In the genomic region with DNA sequence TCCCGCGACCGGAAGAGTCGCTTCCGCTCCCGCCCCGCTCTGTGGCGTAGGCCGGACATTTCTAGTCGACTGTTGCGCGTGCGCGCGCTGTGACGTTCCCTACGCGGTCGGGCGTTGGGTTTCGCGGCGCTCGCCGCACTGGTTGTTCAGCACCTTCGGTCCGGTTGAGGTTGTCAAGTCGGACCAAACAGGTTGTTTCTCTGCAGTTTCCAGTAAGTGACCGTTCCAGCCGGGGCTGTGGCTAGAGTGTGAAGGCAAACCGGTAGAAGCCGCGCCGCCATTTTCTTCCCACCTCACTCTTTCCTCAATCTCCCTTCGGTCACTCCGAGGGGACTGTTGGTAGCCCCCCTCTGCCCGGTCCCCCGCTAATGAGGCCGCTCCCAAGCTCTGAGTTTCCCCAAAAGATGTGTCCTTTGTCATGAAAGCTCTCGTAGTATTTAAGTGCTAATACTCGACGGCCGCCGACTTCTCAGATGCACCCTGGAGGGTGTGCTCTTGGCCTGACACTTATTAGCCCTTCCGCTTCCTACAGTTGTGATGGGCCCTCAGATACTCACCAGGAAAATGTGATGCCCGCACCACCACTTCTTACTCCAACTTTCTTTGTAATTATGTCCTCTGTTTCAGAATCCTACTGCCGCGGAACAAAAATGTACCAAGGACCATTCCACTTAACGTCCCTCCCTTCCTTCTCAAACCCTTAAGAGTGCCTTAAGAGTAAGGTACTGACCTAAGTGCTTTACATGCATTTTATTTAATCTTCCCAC, we compare ENCODE assay signal across 8 cellular contexts. TPM values are rescaled to one million over a fixed set of nuclear protein-coding genes. Genes with fewer than 3 reads are reported as not detected.
A peak's percentile ranks its signal among the peaks of the same experiment; 100 is the strongest.
DNase-seq lines count a peak whose midpoint lies in the region; ATAC-seq, FAIRE-seq and TF ChIP-seq lines count a peak whose summit lies in the region.

No MANE protein-coding gene starts in this region.

- TF ChIP-seq CTCF in epithelial cell of proximal tubule (conservative IDR thresholded peaks at IDR 0.05; ENCODE audit: low read depth, low read length) (no peak), mucosa of descending colon (IDR thresholded peaks at IDR 0.05) (no peak)

- peaks cover 6% of the 10 kb centered on the region for H3K4me1 ChIP-seq in mucosa of descending colon (ENCODE audit: low read depth)

- H3K36me3 ChIP-seq in mucosa of descending colon (ENCODE audit: low read depth), result no peaks in the 10 kb centered on the region

- H3K4me3 ChIP-seq in epithelial cell of proximal tubule (ENCODE audit: low read depth, low read length), result peak overlapping the region; percentile 65
- H3K4me3 ChIP-seq in mucosa of descending colon, result peak overlapping the region; percentile 14

- ATAC-seq in GM21390 (IDR thresholded peaks at IDR 0.05; ENCODE audit: unreplicated experiment), result peak; percentile 96
- peak; percentile 100 for ATAC-seq in mucosa of descending colon

- DNase-seq in D341Med (ENCODE audit: low spot score) (peak; percentile 95), HTR-8/SVneo (ENCODE audit: insufficient read length, low spot score) (peak; percentile 95), OCI-M1 (lab: John Stamatoyannopoulos, UW) (peak; percentile 98), activated T-cell treated with anti-CD3 and anti-CD28 coated beads for 48 hours (ENCODE audit: low read depth) (peak; percentile 80), epithelial cell of proximal tubule (ENCODE audit: low read depth) (peak; percentile 62), mucosa of descending colon (peak; percentile 95 to 97 (median 96))
- peak; percentile 77 to 78 for DNase-seq in stimulated activated CD8-positive, alpha-beta memory T cell treated with anti-CD3 and anti-CD28 coated beads, Interleukin-2, amount 100 ng/mL, for 48 hours (ENCODE audit: low read depth in 2 of 2)

- intact Hi-C loops in mucosa of descending colon (cut with DNase I, micrococcal nuclease), result no loop called here

- no peaks in the 10 kb centered on the region for H3K9me3 ChIP-seq in mucosa of descending colon

- FAIRE-seq in HTR-8/SVneo (lab: Jason Lieb, UNC), result peak; percentile 88

RNA-seq across cellular contexts. Expression of a gene that starts 56.3 kb away (rescaled TPM):
- total RNA-seq in epithelial cell of proximal tubule (6.4 and 9.1 TPM in 2 replicates), mucosa of descending colon (10 to 100 TPM; 19.4 to 28.5 (median 23.9) TPM)

Comparison
In these comparisons a context has a peak if more than half of its experiments do, and no peak if none do; other contexts are left out.
1. Peak in every context shown above with its lines: DNase-seq, ATAC-seq and H3K4me3 ChIP-seq.